Comparison of ENCODE assay signal across 1 cellular context in genomic region chr16:81453091-81453728, GRCh38.
A peak's percentile ranks its signal among the peaks of the same experiment; 100 is the strongest.
TF ChIP-seq lines count a peak whose summit lies in the region.

No MANE protein-coding gene starts in this region.

TF ChIP-seq in HepG2, 621 proteins besides CTCF, POLR2A, EP300 and RAD21 (continued from another document and continues in another):
- TF ChIP-seq, protein P1, sequence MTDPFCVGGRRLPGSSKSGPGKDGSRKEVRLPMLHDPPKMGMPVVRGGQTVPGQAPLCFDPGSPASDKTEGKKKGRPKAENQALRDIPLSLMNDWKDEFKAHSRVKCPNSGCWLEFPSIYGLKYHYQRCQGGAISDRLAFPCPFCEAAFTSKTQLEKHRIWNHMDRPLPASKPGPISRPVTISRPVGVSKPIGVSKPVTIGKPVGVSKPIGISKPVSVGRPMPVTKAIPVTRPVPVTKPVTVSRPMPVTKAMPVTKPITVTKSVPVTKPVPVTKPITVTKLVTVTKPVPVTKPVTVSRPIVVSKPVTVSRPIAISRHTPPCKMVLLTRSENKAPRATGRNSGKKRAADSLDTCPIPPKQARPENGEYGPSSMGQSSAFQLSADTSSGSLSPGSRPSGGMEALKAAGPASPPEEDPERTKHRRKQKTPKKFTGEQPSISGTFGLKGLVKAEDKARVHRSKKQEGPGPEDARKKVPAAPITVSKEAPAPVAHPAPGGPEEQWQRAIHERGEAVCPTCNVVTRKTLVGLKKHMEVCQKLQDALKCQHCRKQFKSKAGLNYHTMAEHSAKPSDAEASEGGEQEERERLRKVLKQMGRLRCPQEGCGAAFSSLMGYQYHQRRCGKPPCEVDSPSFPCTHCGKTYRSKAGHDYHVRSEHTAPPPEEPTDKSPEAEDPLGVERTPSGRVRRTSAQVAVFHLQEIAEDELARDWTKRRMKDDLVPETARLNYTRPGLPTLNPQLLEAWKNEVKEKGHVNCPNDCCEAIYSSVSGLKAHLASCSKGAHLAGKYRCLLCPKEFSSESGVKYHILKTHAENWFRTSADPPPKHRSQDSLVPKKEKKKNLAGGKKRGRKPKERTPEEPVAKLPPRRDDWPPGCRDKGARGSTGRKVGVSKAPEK (CRISPR knock-in tag; IDR thresholded peaks at IDR 0.05; ENCODE audit: borderline replicate concordance): no peak
- TF ChIP-seq DBP (CRISPR knock-in tag; IDR thresholded peaks at IDR 0.05; ENCODE audit: not compliant biosample characterization): no peak
- TF ChIP-seq ZNF746 (CRISPR knock-in tag; IDR thresholded peaks at IDR 0.05): no peak
- TF ChIP-seq ZNF496 (CRISPR knock-in tag; IDR thresholded peaks at IDR 0.05; ENCODE audit: insufficient replicate concordance): no peak
- no peak for TF ChIP-seq ZNF740 (CRISPR knock-in tag; IDR thresholded peaks at IDR 0.05)
- no peak for TF ChIP-seq ZSCAN30 (CRISPR knock-in tag; IDR thresholded peaks at IDR 0.05)
- no peak for TF ChIP-seq USF2 (IDR thresholded peaks at IDR 0.05; ENCODE audit: low read depth, low read length)
- TF ChIP-seq USF2 (CRISPR knock-in tag; IDR thresholded peaks at IDR 0.05; ENCODE audit: borderline replicate concordance): no peak
- TF ChIP-seq, protein P2, sequence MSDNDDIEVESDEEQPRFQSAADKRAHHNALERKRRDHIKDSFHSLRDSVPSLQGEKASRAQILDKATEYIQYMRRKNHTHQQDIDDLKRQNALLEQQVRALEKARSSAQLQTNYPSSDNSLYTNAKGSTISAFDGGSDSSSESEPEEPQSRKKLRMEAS (IDR thresholded peaks at IDR 0.05): peak; percentile 59
- TF ChIP-seq PREB (CRISPR knock-in tag; IDR thresholded peaks at IDR 0.05): no peak
- TF ChIP-seq PHB2 (IDR thresholded peaks at IDR 0.05; ENCODE audit: partially characterized antibody): no peak
- no peak for TF ChIP-seq ATF2 (CRISPR knock-in tag; IDR thresholded peaks at IDR 0.05)
- peak; percentile 68; the same call in 1 of the 2 replicates for TF ChIP-seq AKAP8 (CRISPR knock-in tag; IDR thresholded peaks at IDR 0.05)
- no peak for TF ChIP-seq ZNF180 (CRISPR knock-in tag; IDR thresholded peaks at IDR 0.05; ENCODE audit: borderline replicate concordance, low read depth)
- no peak for TF ChIP-seq POLR2AphosphoS5 (IDR thresholded peaks at IDR 0.05; ENCODE audit: low read depth, low read length)
- no peak for TF ChIP-seq GATA4 (IDR thresholded peaks at IDR 0.05; ENCODE audit: borderline replicate concordance, low read depth)
- TF ChIP-seq CCDC6 (CRISPR knock-in tag; IDR thresholded peaks at IDR 0.05): no peak
- no peak for TF ChIP-seq ZNF879 (CRISPR knock-in tag; IDR thresholded peaks at IDR 0.05)
- TF ChIP-seq ELF3 (CRISPR knock-in tag; IDR thresholded peaks at IDR 0.05): no peak
- no peak for TF ChIP-seq TCF12 (IDR thresholded peaks at IDR 0.05)
- no peak for TF ChIP-seq TCF12 (CRISPR knock-in tag; IDR thresholded peaks at IDR 0.05)
- TF ChIP-seq ZMYM2 (CRISPR knock-in tag; IDR thresholded peaks at IDR 0.05): 0 out of 2 replicates have a peak, but pooled peaks have one; percentile 25
- peak; percentile 5; the same call in 1 of the 2 replicates for TF ChIP-seq ZMYM3 (CRISPR knock-in tag; IDR thresholded peaks at IDR 0.05)
- TF ChIP-seq SOX6 (IDR thresholded peaks at IDR 0.05): no peak
- TF ChIP-seq SOX6 (CRISPR knock-in tag; IDR thresholded peaks at IDR 0.05): no peak
- no peak for TF ChIP-seq RCOR2 (CRISPR knock-in tag; IDR thresholded peaks at IDR 0.05)
- TF ChIP-seq POGZ (CRISPR knock-in tag; IDR thresholded peaks at IDR 0.05): no peak
- no peak for TF ChIP-seq ZNF446 (CRISPR knock-in tag; IDR thresholded peaks at IDR 0.05)
- no peak for TF ChIP-seq KLF9 (CRISPR knock-in tag; IDR thresholded peaks at IDR 0.05; ENCODE audit: low read depth)
- peak; percentile 23; the same call in 1 of the 2 replicates for TF ChIP-seq SALL1 (CRISPR knock-in tag; IDR thresholded peaks at IDR 0.05)
- TF ChIP-seq SNAI1 (CRISPR knock-in tag; IDR thresholded peaks at IDR 0.05; ENCODE audit: borderline replicate concordance): no peak
- no peak for TF ChIP-seq NFE2 (CRISPR knock-in tag; IDR thresholded peaks at IDR 0.05)
- TF ChIP-seq, protein P3, sequence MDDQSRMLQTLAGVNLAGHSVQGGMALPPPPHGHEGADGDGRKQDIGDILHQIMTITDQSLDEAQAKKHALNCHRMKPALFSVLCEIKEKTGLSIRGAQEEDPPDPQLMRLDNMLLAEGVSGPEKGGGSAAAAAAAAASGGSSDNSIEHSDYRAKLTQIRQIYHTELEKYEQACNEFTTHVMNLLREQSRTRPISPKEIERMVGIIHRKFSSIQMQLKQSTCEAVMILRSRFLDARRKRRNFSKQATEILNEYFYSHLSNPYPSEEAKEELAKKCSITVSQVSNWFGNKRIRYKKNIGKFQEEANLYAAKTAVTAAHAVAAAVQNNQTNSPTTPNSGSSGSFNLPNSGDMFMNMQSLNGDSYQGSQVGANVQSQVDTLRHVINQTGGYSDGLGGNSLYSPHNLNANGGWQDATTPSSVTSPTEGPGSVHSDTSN (CRISPR knock-in tag; IDR thresholded peaks at IDR 0.05; ENCODE audit: borderline replicate concordance): no peak
- no peak for TF ChIP-seq ISX (CRISPR knock-in tag; conservative IDR thresholded peaks at IDR 0.05)
- no peak for TF ChIP-seq SIX4 (CRISPR knock-in tag; IDR thresholded peaks at IDR 0.05)
- TF ChIP-seq ZNF18 (CRISPR knock-in tag; IDR thresholded peaks at IDR 0.05; ENCODE audit: insufficient replicate concordance): no peak
- TF ChIP-seq ZBTB38 (CRISPR knock-in tag; IDR thresholded peaks at IDR 0.05): peak; percentile 74; the same call in 1 of the 2 replicates
- TF ChIP-seq SMC3 (IDR thresholded peaks at IDR 0.05; ENCODE audit: low read length): no peak
- TF ChIP-seq ZNF30 (CRISPR knock-in tag; IDR thresholded peaks at IDR 0.05): no peak
- TF ChIP-seq, protein P4, sequence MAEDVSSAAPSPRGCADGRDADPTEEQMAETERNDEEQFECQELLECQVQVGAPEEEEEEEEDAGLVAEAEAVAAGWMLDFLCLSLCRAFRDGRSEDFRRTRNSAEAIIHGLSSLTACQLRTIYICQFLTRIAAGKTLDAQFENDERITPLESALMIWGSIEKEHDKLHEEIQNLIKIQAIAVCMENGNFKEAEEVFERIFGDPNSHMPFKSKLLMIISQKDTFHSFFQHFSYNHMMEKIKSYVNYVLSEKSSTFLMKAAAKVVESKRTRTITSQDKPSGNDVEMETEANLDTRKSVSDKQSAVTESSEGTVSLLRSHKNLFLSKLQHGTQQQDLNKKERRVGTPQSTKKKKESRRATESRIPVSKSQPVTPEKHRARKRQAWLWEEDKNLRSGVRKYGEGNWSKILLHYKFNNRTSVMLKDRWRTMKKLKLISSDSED (CRISPR knock-in tag; IDR thresholded peaks at IDR 0.05): no peak
- TF ChIP-seq ZNF670 (CRISPR knock-in tag; IDR thresholded peaks at IDR 0.05; ENCODE audit: borderline replicate concordance): no peak
- no peak for TF ChIP-seq ZNF234 (CRISPR knock-in tag; conservative IDR thresholded peaks at IDR 0.05)
- TF ChIP-seq KMT2B (CRISPR knock-in tag; IDR thresholded peaks at IDR 0.05): no peak
- TF ChIP-seq, protein P5, sequence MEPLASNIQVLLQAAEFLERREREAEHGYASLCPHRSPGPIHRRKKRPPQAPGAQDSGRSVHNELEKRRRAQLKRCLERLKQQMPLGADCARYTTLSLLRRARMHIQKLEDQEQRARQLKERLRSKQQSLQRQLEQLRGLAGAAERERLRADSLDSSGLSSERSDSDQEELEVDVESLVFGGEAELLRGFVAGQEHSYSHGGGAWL (CRISPR knock-in tag; IDR thresholded peaks at IDR 0.05): no peak
- TF ChIP-seq ZNF337 (CRISPR knock-in tag; IDR thresholded peaks at IDR 0.05; ENCODE audit: borderline replicate concordance, low read depth): no peak
- TF ChIP-seq, protein P6, sequence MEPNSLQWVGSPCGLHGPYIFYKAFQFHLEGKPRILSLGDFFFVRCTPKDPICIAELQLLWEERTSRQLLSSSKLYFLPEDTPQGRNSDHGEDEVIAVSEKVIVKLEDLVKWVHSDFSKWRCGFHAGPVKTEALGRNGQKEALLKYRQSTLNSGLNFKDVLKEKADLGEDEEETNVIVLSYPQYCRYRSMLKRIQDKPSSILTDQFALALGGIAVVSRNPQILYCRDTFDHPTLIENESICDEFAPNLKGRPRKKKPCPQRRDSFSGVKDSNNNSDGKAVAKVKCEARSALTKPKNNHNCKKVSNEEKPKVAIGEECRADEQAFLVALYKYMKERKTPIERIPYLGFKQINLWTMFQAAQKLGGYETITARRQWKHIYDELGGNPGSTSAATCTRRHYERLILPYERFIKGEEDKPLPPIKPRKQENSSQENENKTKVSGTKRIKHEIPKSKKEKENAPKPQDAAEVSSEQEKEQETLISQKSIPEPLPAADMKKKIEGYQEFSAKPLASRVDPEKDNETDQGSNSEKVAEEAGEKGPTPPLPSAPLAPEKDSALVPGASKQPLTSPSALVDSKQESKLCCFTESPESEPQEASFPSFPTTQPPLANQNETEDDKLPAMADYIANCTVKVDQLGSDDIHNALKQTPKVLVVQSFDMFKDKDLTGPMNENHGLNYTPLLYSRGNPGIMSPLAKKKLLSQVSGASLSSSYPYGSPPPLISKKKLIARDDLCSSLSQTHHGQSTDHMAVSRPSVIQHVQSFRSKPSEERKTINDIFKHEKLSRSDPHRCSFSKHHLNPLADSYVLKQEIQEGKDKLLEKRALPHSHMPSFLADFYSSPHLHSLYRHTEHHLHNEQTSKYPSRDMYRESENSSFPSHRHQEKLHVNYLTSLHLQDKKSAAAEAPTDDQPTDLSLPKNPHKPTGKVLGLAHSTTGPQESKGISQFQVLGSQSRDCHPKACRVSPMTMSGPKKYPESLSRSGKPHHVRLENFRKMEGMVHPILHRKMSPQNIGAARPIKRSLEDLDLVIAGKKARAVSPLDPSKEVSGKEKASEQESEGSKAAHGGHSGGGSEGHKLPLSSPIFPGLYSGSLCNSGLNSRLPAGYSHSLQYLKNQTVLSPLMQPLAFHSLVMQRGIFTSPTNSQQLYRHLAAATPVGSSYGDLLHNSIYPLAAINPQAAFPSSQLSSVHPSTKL (CRISPR knock-in tag; IDR thresholded peaks at IDR 0.05): no peak; the same call in 1 of the 2 replicates
- no peak for TF ChIP-seq SIN3B (IDR thresholded peaks at IDR 0.05; ENCODE audit: low read length)
- TF ChIP-seq ZBTB44 (CRISPR knock-in tag; IDR thresholded peaks at IDR 0.05): no peak
- no peak for TF ChIP-seq ZNF776 (CRISPR knock-in tag; IDR thresholded peaks at IDR 0.05)
